Comparison of ENCODE assay signal across 8 cellular contexts in genomic region chr5:179795863-179796833, GRCh38. TPM values are rescaled to one million over a fixed set of nuclear protein-coding genes. Genes with fewer than 3 reads are reported as not detected.
DNase-seq lines count a peak whose midpoint lies in the region; ATAC-seq and TF ChIP-seq lines count a peak whose summit lies in the region.

No MANE protein-coding gene starts in this region.

- peak overlapping the region; percentile 64 for H3K4me3 Mint-ChIP-seq in activated B cell treated with CpG ODN at 0.5 μM for 24 hours

- POLR2A ChIA-PET in activated B cell treated with CpG ODN at 0.5 μM for 24 hours (lab: Charles Lee) = interaction anchor here (0.5 to 3.3 kb wide), 9 partner anchors 8 to 818 kb away, joined by 3 to 16 read pairs (median 5); partner anchors contain the start of genes MAML1 and SQSTM1

- H3K4me1 Mint-ChIP-seq in activated B cell treated with CpG ODN at 0.5 μM for 24 hours = peaks cover 29% of the 10 kb centered on the region

- no peaks in the 10 kb centered on the region for H3K9me3 Mint-ChIP-seq in activated B cell treated with CpG ODN at 0.5 μM for 24 hours

- H3K27ac ChIP-seq in cingulate gyrus (ENCODE audit: low read depth, low read length) = peak overlapping the region; percentile 39

- ATAC-seq in HG02981 (IDR thresholded peaks at IDR 0.05; ENCODE audit: unreplicated experiment) (peak; percentile 66), activated B cell treated with CpG ODN at 0.5 μM for 24 hours (ENCODE audit: low read depth) (peak; percentile 78)

- TF ChIP-seq POLR2A in GM18526 (IDR thresholded peaks at IDR 0.05; ENCODE audit: extremely low read depth, insufficient read length) = peak; percentile 51

- no peaks in the 10 kb centered on the region for H3K27me3 Mint-ChIP-seq in activated B cell treated with CpG ODN at 0.5 μM for 24 hours

- intact Hi-C loops in activated B cell treated with CpG ODN at 0.5 μM for 24 hours (cut with micrococcal nuclease) = loop anchor here (1.0 to 10.0 kb wide), 6 partner anchors 33 to 276 kb away; partner anchors contain the start of genes CANX, HNRNPH1, MAML1 and RNF130

- peak; percentile 32 for TF ChIP-seq CTCF in activated B cell treated with CpG ODN at 0.5 μM for 24 hours (IDR thresholded peaks at IDR 0.05)

- DNase-seq in AG20443 (ENCODE audit: low spot score) (peak; percentile 91), NCI-H2171 treated with DMSO at 0.1 percent for 48 hours (lab: John Stamatoyannopoulos, UW) (peak; percentile 40), activated B cell treated with CpG ODN at 0.5 μM for 24 hours (peak; percentile 78), kidney tubule cell (ENCODE audit: low spot score) (peak; percentile 89)
- peak; percentile 54 for DNase-seq in stimulated activated CD4-positive, alpha-beta T cell treated with anti-CD3 and anti-CD28 coated beads, Interleukin-1b, Interleukin-23, amount 100 ng/mL, for 48 hours

- H3K36me3 Mint-ChIP-seq in activated B cell treated with CpG ODN at 0.5 μM for 24 hours (ENCODE audit: low read depth) = peaks cover 23% of the 10 kb centered on the region

- CTCF ChIA-PET in activated B cell treated with CpG ODN at 0.5 μM for 24 hours (lab: Charles Lee) = interaction anchor here (1.1 to 1.4 kb wide), 4 partner anchors 19 to 52 kb away, joined by 3 to 9 read pairs (median 3); no protein-coding TSS in a partner anchor

- H3K27ac Mint-ChIP-seq in activated B cell treated with CpG ODN at 0.5 μM for 24 hours = peak overlapping the region; percentile 7

RNA-seq across cellular contexts. Expression of gene LTC4S, which starts 2.4 kb away (rescaled TPM):
- 2.6 and 2.7 TPM in 2 replicates for total RNA-seq in activated B cell treated with CpG ODN at 0.5 μM for 24 hours

RNA-seq across cellular contexts. Expression of gene MGAT4B, which starts 10.5 kb away (rescaled TPM):
- total RNA-seq in activated B cell treated with CpG ODN at 0.5 μM for 24 hours = 73.6 and 85.3 TPM in 2 replicates

RNA-seq across cellular contexts. Expression of gene SQSTM1, which starts 24.6 kb away (rescaled TPM):
- total RNA-seq in activated B cell treated with CpG ODN at 0.5 μM for 24 hours = 243 and 252 TPM in 2 replicates

Comparison
In these comparisons a context has a peak if more than half of its experiments do, and no peak if none do; other contexts are left out.
1. Peak in every context shown above with its lines: DNase-seq, ATAC-seq and H3K27ac ChIP-seq.
2. DNase-seq: peak in every context shown above with its lines; median percentile 91 in AG20443; 89 in kidney tubule cell; 78 in activated B cell treated with CpG ODN at 0.5 μM for 24 hours; 54 in stimulated activated CD4-positive, alpha-beta T cell treated with anti-CD3 and anti-CD28 coated beads, Interleukin-1b, Interleukin-23, amount 100 ng/mL, for 48 hours; 40 in NCI-H2171 treated with DMSO at 0.1 percent for 48 hours.